9 cellular contexts compared by ENCODE assay signal in the genomic region with DNA sequence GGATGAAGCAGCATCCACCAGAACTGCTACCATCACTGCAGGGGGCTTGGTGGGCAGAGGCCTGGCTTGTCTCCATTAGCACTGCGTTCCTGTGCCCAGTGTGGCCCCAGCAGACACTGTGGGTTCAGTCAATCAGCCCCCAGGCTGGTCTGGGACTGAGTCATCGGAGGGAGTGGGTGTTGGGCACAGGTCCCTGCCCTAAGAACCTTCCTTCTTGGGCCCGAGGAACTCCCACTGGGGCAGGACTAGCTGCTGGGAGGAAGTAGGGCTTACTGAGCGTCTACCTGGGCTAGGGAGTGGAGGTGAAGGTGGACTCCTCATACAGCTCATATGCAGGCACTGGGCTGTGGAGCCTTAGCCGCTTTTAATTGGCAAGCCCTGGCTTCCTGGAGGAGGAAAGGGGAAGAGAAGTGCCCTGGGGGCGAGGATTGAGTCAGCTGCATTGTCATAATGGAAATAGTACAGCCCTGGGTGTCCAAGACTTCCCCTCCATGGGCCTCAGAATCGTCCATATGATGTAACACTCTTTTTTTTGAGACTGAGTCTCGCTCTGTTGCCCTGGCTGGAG. TPM values are rescaled to one million over a fixed set of nuclear protein-coding genes. Genes with fewer than 3 reads are reported as not detected.
DNase-seq lines count a peak whose midpoint lies in the region; ATAC-seq and TF ChIP-seq lines count a peak whose summit lies in the region.
"Had no signal": no experiment of that assay in that cellular context is flagged by ENCODE, and none has a peak within 500 bp of the region (broad histone marks: within the 10 kb centered on the region; RNA-seq: fewer than 3 reads in every experiment).

No MANE protein-coding gene starts in this region.

- H3K36me3 Mint-ChIP-seq in GM23338 (ENCODE audit: low read depth): peaks cover 12% of the 10 kb centered on the region; the same call in 2 of the 3 replicates

- H2AFZ ChIP-seq in GM23338 (no peak overlapping the region), PC-9 (no peak overlapping the region)

- peaks cover 8% of the 10 kb centered on the region; the same call in 1 of the 2 replicates for H3F3A ChIP-seq in GM23338 (replicated peaks; ENCODE audit: low read depth)
- H3F3A ChIP-seq in PC-9 (ENCODE audit: insufficient read depth, low read depth): peaks cover 31% of the 10 kb centered on the region; the same call in 1 of the 2 replicates

- no peak overlapping the region for H3K4me3 ChIP-seq in GM23338
- no peak overlapping the region for H3K4me3 ChIP-seq in PC-9
- H3K4me3 ChIP-seq in adrenal gland: no peak overlapping the region
- H3K4me3 ChIP-seq: cardiac muscle cell had no signal

- H3K36me3 ChIP-seq in GM23338 (ENCODE audit: insufficient read depth) (no peaks in the 10 kb centered on the region), PC-9 (ENCODE audit: low read depth) (no peaks in the 10 kb centered on the region), adrenal gland (replicated peaks in 1 of 2) (peaks cover 0 to 3% of the 10 kb centered on the region in 2 donors)
- H3K36me3 ChIP-seq: cardiac muscle cell had no signal

- DNase-seq in Daoy (ENCODE audit: low read depth): peak; percentile 73
- DNase-seq in GM23338 (ENCODE audit: low spot score): no peak
- DNase-seq in PC-9: peak; percentile 71 to 80
- DNase-seq in adrenal gland: peak in 5 of 7 donors; percentile 35 to 77 (median 47)
- DNase-seq in midbrain (lab: John Stamatoyannopoulos, UW): peak; percentile 19
- no peak for DNase-seq in DMS53 (lab: John Stamatoyannopoulos, UW)
- DNase-seq in mucosa of gallbladder (ENCODE audit: low spot score): no peak
- no peak for DNase-seq in NCI-H82 treated with DMSO at 0.1 percent for 48 hours (lab: John Stamatoyannopoulos, UW; ENCODE audit: unreplicated experiment)

- no peak for TF ChIP-seq CTCF in GM23338 (conservative IDR thresholded peaks at IDR 0.05; ENCODE audit: low read depth in 2 of 2)
- TF ChIP-seq CTCF in PC-9 (conservative IDR thresholded peaks at IDR 0.05): no peak
- no peak for TF ChIP-seq CTCF in adrenal gland (IDR thresholded peaks at IDR 0.05)

- no TSS peak for BruUV-seq in PC-9 (replicated peaks; lab: Mats Ljungman, UMichigan)

- H3K9me3 ChIP-seq in PC-9 (ENCODE audit: insufficient read depth, low read depth): no peaks in the 10 kb centered on the region
- no peaks in the 10 kb centered on the region for H3K9me3 ChIP-seq in adrenal gland (replicated peaks in 1 of 3)

- H3K27ac Mint-ChIP-seq in GM23338: no peak overlapping the region

- H3K27ac ChIP-seq in GM23338 (ENCODE audit: low read depth) (no peak overlapping the region), PC-9 (peak overlapping the region; percentile 63), adrenal gland (peak overlapping the region in 4 of 5 donors; percentile 19 to 86 (median 77))
- H3K27ac ChIP-seq: cardiac muscle cell had no signal

- 0 out of 3 replicates have a peak overlapping the region, but pooled peaks have one; percentile 65 for H3K4me3 Mint-ChIP-seq in GM23338

- H3K4me1 ChIP-seq in GM23338 (ENCODE audit: insufficient read depth) (peaks cover 21% of the 10 kb centered on the region), PC-9 (replicated peaks; ENCODE audit: insufficient read depth) (peaks cover 40% of the 10 kb centered on the region), adrenal gland (replicated peaks in 1 of 2) (peaks cover 19 to 25% of the 10 kb centered on the region in 2 donors)

- H3K4me2 ChIP-seq in GM23338 (no peak overlapping the region), PC-9 (peak overlapping the region; percentile 75)

- H4K20me1 ChIP-seq in GM23338 (replicated peaks; ENCODE audit: insufficient read depth) (no peaks in the 10 kb centered on the region; the same call in 1 of the 2 replicates), PC-9 (ENCODE audit: insufficient read depth) (no peaks in the 10 kb centered on the region)

- peaks cover 55% of the 10 kb centered on the region for H3K27me3 Mint-ChIP-seq in GM23338 (ENCODE audit: insufficient read depth, low read depth, poor library complexity)

- CTCF ChIA-PET in PC-9 (lab: Charles Lee): no interaction called here

- no peak for TF ChIP-seq POLR2A in adrenal gland (IDR thresholded peaks at IDR 0.05)

- WGBS in adrenal gland, 4 donors: 67 to 81% (median 74%) methylated on average over 8 of the region's 8 CpGs

- H3K27me3 ChIP-seq in GM23338 (ENCODE audit: insufficient read depth) (peaks cover 44% of the 10 kb centered on the region), PC-9 (ENCODE audit: insufficient read depth, low read depth) (no peaks in the 10 kb centered on the region), adrenal gland (no peaks in the 10 kb centered on the region)

- intact Hi-C loops in PC-9 (cut with micrococcal nuclease; ENCODE audit: unreplicated experiment): no loop called here
- intact Hi-C loops in adrenal gland (cut with DNase I): no loop called here

- no peaks in the 10 kb centered on the region for H3K9me2 ChIP-seq in GM23338 (ENCODE audit: insufficient read depth)
- H3K9me2 ChIP-seq in PC-9 (ENCODE audit: insufficient read depth): no peaks in the 10 kb centered on the region

- H3K4me1 Mint-ChIP-seq in GM23338: peaks cover 22% of the 10 kb centered on the region

- POLR2A ChIA-PET in PC-9 (lab: Charles Lee; ENCODE audit: unreplicated experiment): interaction anchor here (0.7 kb wide), 2 partner anchors 34 to 195 kb away, joined by 5 to 6 read pairs; partner anchors contain the start of gene WDR82

- H3K79me2 ChIP-seq in GM23338 (replicated peaks; ENCODE audit: insufficient read depth) (peaks cover 4% of the 10 kb centered on the region; the same call in 1 of the 2 replicates), PC-9 (ENCODE audit: low read depth) (peaks cover 18% of the 10 kb centered on the region)

- no peak for ATAC-seq in GM23338

- peaks cover 6% of the 10 kb centered on the region; the same call in 2 of the 3 replicates for H3K9me3 Mint-ChIP-seq in GM23338

TF ChIP-seq in GM23338, 12 proteins besides CTCF, POLR2A, EP300 and RAD21 (continues in another document):
- TF ChIP-seq EZH2phosphoT487 (IDR thresholded peaks at IDR 0.05; ENCODE audit: unreplicated experiment) (no peak), STAT1 (IDR thresholded peaks at IDR 0.05; ENCODE audit: unreplicated experiment) (no peak), POLR2AphosphoS5 (IDR thresholded peaks at IDR 0.05; ENCODE audit: low read depth) (no peak)
- TF ChIP-seq, protein P1, sequence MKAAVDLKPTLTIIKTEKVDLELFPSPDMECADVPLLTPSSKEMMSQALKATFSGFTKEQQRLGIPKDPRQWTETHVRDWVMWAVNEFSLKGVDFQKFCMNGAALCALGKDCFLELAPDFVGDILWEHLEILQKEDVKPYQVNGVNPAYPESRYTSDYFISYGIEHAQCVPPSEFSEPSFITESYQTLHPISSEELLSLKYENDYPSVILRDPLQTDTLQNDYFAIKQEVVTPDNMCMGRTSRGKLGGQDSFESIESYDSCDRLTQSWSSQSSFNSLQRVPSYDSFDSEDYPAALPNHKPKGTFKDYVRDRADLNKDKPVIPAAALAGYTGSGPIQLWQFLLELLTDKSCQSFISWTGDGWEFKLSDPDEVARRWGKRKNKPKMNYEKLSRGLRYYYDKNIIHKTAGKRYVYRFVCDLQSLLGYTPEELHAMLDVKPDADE (IDR thresholded peaks at IDR 0.05): no peak

RNA-seq across cellular contexts. Expression of gene PPM1M, which starts 1.4 kb away (rescaled TPM):
- total RNA-seq in Daoy (2014; rRNA removed; shearing (Covaris generic)): 2.3 and 6.6 TPM in 2 replicates
- total RNA-seq in GM23338 (2014; rRNA removed; shearing (Covaris generic)): 1.8 and 4.0 TPM in 2 replicates
- polyA plus RNA-seq in GM23338 (2016; fragmentation: Nextera tagmentation; extraction: Ambion mirVana) (2.2 and 2.8 TPM in 2 replicates), adrenal gland (10 to 100 TPM in 2 of 3 donors, 1 to 10 TPM in 1; 9.1 to 29.8 (median 23.1) TPM)
- total RNA-seq in PC-9 (2021) (16.2 TPM in 2 replicates), adrenal gland (10 to 100 TPM; 10.5 to 28.0 (median 22.1) TPM), mucosa of gallbladder (33.0 TPM)

RNA-seq across cellular contexts. Expression of gene TWF2, which starts 5.2 kb away (rescaled TPM):
- total RNA-seq in Daoy (2014; rRNA removed; shearing (Covaris generic)): 103 and 109 TPM in 2 replicates
- total RNA-seq in GM23338 (2014; rRNA removed; shearing (Covaris generic)): 120 and 123 TPM in 2 replicates
- polyA plus RNA-seq in GM23338 (2016; fragmentation: Nextera tagmentation; extraction: Ambion mirVana): 38.6 and 38.9 TPM in 2 replicates
- total RNA-seq in PC-9 (2021): 102 and 115 TPM in 2 replicates
- 10 to 100 TPM; 31.7 to 95.6 (median 59.4) TPM for total RNA-seq in adrenal gland
- polyA plus RNA-seq in adrenal gland: 10 to 100 TPM; 13.6 to 28.2 (median 26.1) TPM
- total RNA-seq in mucosa of gallbladder: 72.8 TPM

RNA-seq across cellular contexts. Expression of gene TLR9, which starts 18.7 kb away (rescaled TPM):
- not detected in 2 replicates for total RNA-seq in Daoy (2014; rRNA removed; shearing (Covaris generic))
- not detected in 2 replicates for total RNA-seq in GM23338 (2014; rRNA removed; shearing (Covaris generic))
- not detected in 2 replicates for polyA plus RNA-seq in GM23338 (2016; fragmentation: Nextera tagmentation; extraction: Ambion mirVana)
- total RNA-seq in PC-9 (2021): 0.30 and 0.44 TPM in 2 replicates
- total RNA-seq in adrenal gland: under 1 TPM in 4 of 8 donors, not detected in 4; under 0.01 to 0.61 (median 0.17) TPM
- under 1 TPM in 2 of 3 donors, not detected in 1; 0.34 to 0.56 TPM for polyA plus RNA-seq in adrenal gland
- total RNA-seq in mucosa of gallbladder: 1.4 TPM
- polyA plus RNA-seq: cardiac muscle cell had no signal

RNA-seq across cellular contexts. Expression of gene WDR82, which starts 34.3 kb away (rescaled TPM):
- 27.7 and 31.1 TPM in 2 replicates for total RNA-seq in Daoy (2014; rRNA removed; shearing (Covaris generic))
- 69.8 and 71.8 TPM in 2 replicates for total RNA-seq in GM23338 (2014; rRNA removed; shearing (Covaris generic))
- 25.2 and 31.2 TPM in 2 replicates for polyA plus RNA-seq in GM23338 (2016; fragmentation: Nextera tagmentation; extraction: Ambion mirVana)
- 34.2 and 44.5 TPM in 2 replicates for total RNA-seq in PC-9 (2021)
- total RNA-seq in adrenal gland: 10 to 100 TPM; 44.6 to 84.0 (median 59.9) TPM
- 10 to 100 TPM; 23.8 to 74.2 (median 24.6) TPM for polyA plus RNA-seq in adrenal gland
- total RNA-seq in mucosa of gallbladder: 71.0 TPM

RNA-seq across cellular contexts. Expression of gene GLYCTK, which starts 43.5 kb away (rescaled TPM):
- 5.3 and 5.7 TPM in 2 replicates for total RNA-seq in Daoy (2014; rRNA removed; shearing (Covaris generic))
- 7.5 and 8.3 TPM in 2 replicates for total RNA-seq in GM23338 (2014; rRNA removed; shearing (Covaris generic))
- polyA plus RNA-seq in GM23338 (2016; fragmentation: Nextera tagmentation; extraction: Ambion mirVana) (3.0 and 3.8 TPM in 2 replicates), adrenal gland (10 to 100 TPM in 2 of 3 donors, 1 to 10 TPM in 1; 4.9 to 31.7 (median 18.0) TPM)
- total RNA-seq in PC-9 (2021) (8.9 and 11.1 TPM in 2 replicates), adrenal gland (10 to 100 TPM in 6 of 8 donors, 1 to 10 TPM in 2; 8.2 to 17.9 (median 13.7) TPM), mucosa of gallbladder (53.6 TPM)

Comparison
In these comparisons a context has a peak if more than half of its experiments do, and no peak if none do; other contexts are left out.
1. DNase-seq: peak in Daoy (single experiment), PC-9 (2 of 2), adrenal gland (5 of 7) and midbrain (single experiment); none in GM23338 (single experiment), DMS53 (single experiment), mucosa of gallbladder (single experiment) and NCI-H82 treated with DMSO at 0.1 percent for 48 hours (single experiment).